In the genomic region with DNA sequence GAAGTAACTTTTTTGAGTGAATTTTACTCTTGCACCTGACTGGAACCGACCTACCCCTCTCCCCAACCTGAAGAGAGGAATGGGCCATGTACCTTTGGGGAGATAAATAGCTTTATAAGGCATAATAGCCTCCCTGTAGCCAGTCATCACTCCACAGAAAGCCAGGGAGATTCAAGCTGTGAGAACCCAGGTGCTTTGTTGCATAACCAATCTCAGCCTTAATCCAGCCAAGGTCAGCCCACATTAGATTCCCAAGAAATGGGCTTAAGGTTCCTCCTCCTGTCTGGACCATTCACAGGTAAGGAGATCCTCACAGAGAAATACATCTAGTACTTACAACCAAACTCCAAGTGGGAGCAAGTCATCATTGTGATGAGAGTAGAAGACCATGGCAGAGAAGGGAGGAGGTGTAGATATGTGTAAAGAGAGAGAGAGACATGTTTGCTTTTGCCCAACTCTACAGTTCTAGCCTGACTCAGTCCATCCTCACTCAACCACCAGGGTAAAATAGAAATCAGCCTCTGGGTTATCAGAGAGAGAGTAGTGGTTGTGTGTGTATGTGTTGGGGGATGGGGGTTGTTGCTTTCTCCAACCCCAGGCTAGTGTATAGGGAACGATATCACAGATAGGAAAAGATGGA, we compare ENCODE assay signal across 29 cellular contexts. TPM values are rescaled to one million over a fixed set of nuclear protein-coding genes. Genes with fewer than 3 reads are reported as not detected.
DNase-seq lines count a peak whose midpoint lies in the region; ATAC-seq, FAIRE-seq and TF ChIP-seq lines count a peak whose summit lies in the region.
"Had no signal": no experiment of that assay in that cellular context is flagged by ENCODE, and none has a peak within 500 bp of the region (broad histone marks: within the 10 kb centered on the region; RNA-seq: fewer than 3 reads in every experiment).

No MANE protein-coding gene starts in this region.

- WGBS in HepG2 (ENCODE audit: low lambda C conversion rate), result 42% methylated on average over 2 of the region's 2 CpGs
- WGBS in right lobe of liver (ENCODE audit: insufficient coverage, low coverage, low lambda C conversion rate, missing lambda C conversion rate), result 67% methylated on average over 1 of the region's 2 CpGs
- WGBS in mesendoderm (ENCODE audit: extremely low coverage, insufficient coverage, low lambda C conversion rate), result no CpG with 5 or more reads among the region's 2 CpGs
- WGBS in tibial nerve, 2 donors, result 75 to 85% methylated on average over 2 of the region's 2 CpGs

- no peaks in the 10 kb centered on the region for H4K20me1 ChIP-seq in HepG2 (ENCODE audit: insufficient read depth, low read length)

- H2AK5ac ChIP-seq in mesendoderm (ENCODE audit: low read length), result no peak overlapping the region

- BruUV-seq in HepG2 (replicated peaks; lab: Mats Ljungman, UMichigan), result no TSS peak

- TF ChIP-seq CTCF in HepG2 (CRISPR knock-in tag; IDR thresholded peaks at IDR 0.05) (no peak), right lobe of liver (IDR thresholded peaks at IDR 0.05) (no peak), brain microvascular endothelial cell (IDR thresholded peaks at IDR 0.05; ENCODE audit: low read depth, low read length, missing control alignments) (peak; percentile 12), tibial nerve (IDR thresholded peaks at IDR 0.05) (no peak)

- CTCF ChIA-PET in HepG2 (lab: Yijun Ruan, JAX; ENCODE audit: low intra/inter-chr PET ratio, low total read pairs), result no interaction called here

- ATAC-seq in HepG2 (peak; percentile 67), right lobe of liver (no peak)
- ATAC-seq: mucosa of descending colon; natural killer cell treated with Interleukin-12 subunit alpha and Interleukin-12 subunit beta and Interleukin-15 and Interleukin-18, amount 100 ng/mL, for 72 hours; T-cell had no signal

- H2BK120ac ChIP-seq in mesendoderm (ENCODE audit: low read depth, low read length), result no peak overlapping the region

- peaks cover 88% of the 10 kb centered on the region for H3K4me1 ChIP-seq in HepG2 (ENCODE audit: insufficient read depth, low read length)
- peaks cover 0 to 71% (median 16%) of the 10 kb centered on the region in 4 donors for H3K4me1 ChIP-seq in right lobe of liver
- peaks cover 25% of the 10 kb centered on the region for H3K4me1 ChIP-seq in mesendoderm (ENCODE audit: control insufficient read depth, low read depth, low read length)
- H3K4me1 ChIP-seq in tibial nerve, result peaks cover 0 to 21% (median 8%) of the 10 kb centered on the region in 4 donors
- H3K4me1 ChIP-seq: parathyroid adenoma had no signal

- H2BK15ac ChIP-seq in mesendoderm (replicated peaks; ENCODE audit: low read depth), result no peak overlapping the region

- POLR2A ChIA-PET in HepG2 (lab: Yijun Ruan, JAX), result interaction anchor here (2.0 kb wide), 1 partner anchor 24 kb away, joined by 9 read pairs; a partner anchor contains a TSS

- H2BK5ac ChIP-seq in mesendoderm (ENCODE audit: low read length), result no peak overlapping the region

- H4K5ac ChIP-seq in mesendoderm (ENCODE audit: low read length), result no peak overlapping the region

- H3K9ac ChIP-seq in HepG2 (ENCODE audit: insufficient read depth, low read depth, low read length), result no peak overlapping the region; the same call in 1 of the 2 replicates
- no peak overlapping the region for H3K9ac ChIP-seq in mesendoderm (ENCODE audit: low read length)
- H3K9ac ChIP-seq: parathyroid adenoma had no signal

- H3K27me3 ChIP-seq in HepG2 (ENCODE audit: control insufficient read depth in 1 of 2, insufficient read depth in 2 of 2, low read length in 2 of 2), result no peaks in the 10 kb centered on the region
- no peaks in the 10 kb centered on the region for H3K27me3 ChIP-seq in right lobe of liver
- H3K27me3 ChIP-seq in brain microvascular endothelial cell (replicated peaks), result no peaks in the 10 kb centered on the region
- peaks cover 3% of the 10 kb centered on the region for H3K27me3 ChIP-seq in mesendoderm (ENCODE audit: insufficient read depth, low read length, poor library complexity)
- no peaks in the 10 kb centered on the region for H3K27me3 ChIP-seq in tibial nerve

- H3K27ac ChIP-seq in HepG2 (ENCODE audit: extremely low read length, insufficient read depth, low read length) (no peak overlapping the region), right lobe of liver (no peak overlapping the region), brain microvascular endothelial cell (no peak overlapping the region), mesendoderm (ENCODE audit: low read depth, low read length) (no peak overlapping the region), tibial nerve (peak overlapping the region; percentile 24 to 90 (median 82))
- H3K27ac ChIP-seq: parathyroid adenoma, WERI-Rb-1 had no signal

- TF ChIP-seq POLR2A in HepG2 (IDR thresholded peaks at IDR 0.05; ENCODE audit: insufficient read depth in 1 of 2, low read depth in 2 of 2, low read length in 2 of 2) (no peak), right lobe of liver (IDR thresholded peaks at IDR 0.05) (no peak), tibial nerve (IDR thresholded peaks at IDR 0.05) (no peak)

- H3K79me2 ChIP-seq in HepG2 (ENCODE audit: insufficient read depth, low read length) (no peaks in the 10 kb centered on the region), mesendoderm (ENCODE audit: control insufficient read depth, insufficient read depth, low read length) (no peaks in the 10 kb centered on the region)
- H3K79me2 ChIP-seq: parathyroid adenoma had no signal

- no peak overlapping the region for H3K4ac ChIP-seq in mesendoderm (ENCODE audit: low read depth, low read length)

- in situ Hi-C loops in HepG2 (cut with HindIII; ENCODE audit: extremely low pct_ligation_motif_present, low pct_unique_long_range_greater_than_20kb) (loop anchor here (25.0 kb wide), 1 partner anchor 810 kb away; a partner anchor contains a TSS), brain microvascular endothelial cell (cut with HindIII; ENCODE audit: low pct_ligation_motif_present, low sequenced_read_pairs) (loop anchor here (25.0 kb wide), 2 partner anchors 215 to 435 kb away; no protein-coding TSS in a partner anchor)

- TF ChIP-seq EP300 in HepG2 (IDR thresholded peaks at IDR 0.05; ENCODE audit: low read depth in 2 of 2, low read length in 2 of 2), result no peak; a peak in 1 of 4 replicates
- TF ChIP-seq EP300 in HepG2 (CRISPR knock-in tag; IDR thresholded peaks at IDR 0.05; ENCODE audit: borderline replicate concordance), result no peak
- TF ChIP-seq EP300 in tibial nerve (IDR thresholded peaks at IDR 0.05), result no peak

- H3K4me2 ChIP-seq in HepG2 (ENCODE audit: low read depth, low read length) (0 out of 2 replicates have a peak overlapping the region, but pooled peaks have one; percentile 19), mesendoderm (ENCODE audit: low read length) (no peak overlapping the region)

- H2AFZ ChIP-seq in HepG2 (ENCODE audit: low read length), result no peak overlapping the region
- H2AFZ ChIP-seq: parathyroid adenoma had no signal

- H3K9me3 ChIP-seq in HepG2 (ENCODE audit: low read length) (no peaks in the 10 kb centered on the region), right lobe of liver (no peaks in the 10 kb centered on the region), tibial nerve (no peaks in the 10 kb centered on the region)
- H3K9me3 ChIP-seq: mucosa of descending colon had no signal

- no peaks in the 10 kb centered on the region for H3K79me1 ChIP-seq in mesendoderm (ENCODE audit: low read length)

- FAIRE-seq in HepG2 (lab: Jason Lieb, UNC), result peak; percentile 62
- FAIRE-seq: D721Med, endometrium, frontal cortex had no signal

- peak overlapping the region; percentile 54 for H3K56ac ChIP-seq in mesendoderm (ENCODE audit: low read length)

- no peak for TF ChIP-seq RAD21 in HepG2 (CRISPR knock-in tag; IDR thresholded peaks at IDR 0.05)

- H3K18ac ChIP-seq in mesendoderm (ENCODE audit: low read length), result no peak overlapping the region

- intact Hi-C loops in HepG2 (cut with micrococcal nuclease; ENCODE audit: unreplicated experiment) (no loop called here), right lobe of liver (cut with DNase I) (no loop called here)

- H3K4me3 ChIP-seq in HepG2 (replicated peaks in 1 of 3; ENCODE audit: insufficient read depth in 1 of 3, low read depth in 2 of 3, low read length in 3 of 3), result no peak overlapping the region
- H3K4me3 ChIP-seq in right lobe of liver, result no peak overlapping the region
- H3K4me3 ChIP-seq in brain microvascular endothelial cell (ENCODE audit: low read depth, low read length), result no peak overlapping the region
- no peak overlapping the region for H3K4me3 ChIP-seq in mesendoderm (ENCODE audit: low read length)
- no peak overlapping the region for H3K4me3 ChIP-seq in tibial nerve
- H3K4me3 ChIP-seq: lung, mucosa of descending colon had no signal

- H3K36me3 ChIP-seq in HepG2 (replicated peaks in 1 of 2; ENCODE audit: control insufficient read depth in 1 of 2, insufficient read depth in 2 of 2, low read length in 2 of 2) (no peaks in the 10 kb centered on the region), right lobe of liver (no peaks in the 10 kb centered on the region), brain microvascular endothelial cell (replicated peaks) (no peaks in the 10 kb centered on the region), mesendoderm (ENCODE audit: control insufficient read depth, insufficient read depth, low read length) (no peaks in the 10 kb centered on the region), tibial nerve (no peaks in the 10 kb centered on the region)
- H3K36me3 ChIP-seq: WERI-Rb-1 had no signal

- DNase-seq in HepG2 (ENCODE audit: low spot score) (peak; percentile 51), right lobe of liver (no peak), brain microvascular endothelial cell (no peak), mesendoderm (no peak), tibial nerve (ENCODE audit: low spot score in 2 of 2) (no peak), NCI-H1417 treated with DMSO at 0.1 percent for 48 hours (lab: John Stamatoyannopoulos, UW) (no peak), A172 (ENCODE audit: low spot score) (no peak), NCI-H524 (lab: John Stamatoyannopoulos, UW) (no peak)
- DNase-seq: activated CD4-positive, alpha-beta T cell treated with anti-CD3 and anti-CD28 coated beads, Interleukin-2, amount 50 U/mL, for 1 hour; activated T-cell treated with anti-CD3 and anti-CD28 coated beads, Interleukin-2, amount 50 U/mL, for 48 hours; CD4-positive, alpha-beta memory T cell; dermis blood vessel endothelial cell; DND-41; GF-D8; Kasumi-1; mucosa of descending colon; NCI-H1436; NCI-H2081 treated with DMSO at 0.1 percent for 48 hours; NCI-H345; OCI-M1; stimulated activated CD4-positive, alpha-beta T cell treated with anti-CD3 and anti-CD28 coated beads, Interleukin-1b, Interleukin-23, amount 100 ng/mL, for 48 hours; T-cell; WERI-Rb-1 had no signal

- no peak overlapping the region for H4K8ac ChIP-seq in mesendoderm (ENCODE audit: low read depth, low read length)

- no peak overlapping the region for H3K23ac ChIP-seq in mesendoderm (ENCODE audit: low read length)

RNA-seq across cellular contexts. Expression of a gene that starts 23.6 kb away (rescaled TPM):
- 1.4 and 1.5 TPM in 2 replicates for total RNA-seq in HepG2 (2016; rRNA removed; fragmentation: Illumina TruSeq; extraction: Trizol)
- total RNA-seq in HepG2 (2016; cell fraction: cytosol; rRNA removed; fragmentation: Illumina TruSeq; extraction: Trizol; ENCODE audit: low read depth), result 0.35 and 0.40 TPM in 2 replicates
- total RNA-seq in HepG2 (2016; cell fraction: insoluble cytoplasmic fraction; rRNA removed; fragmentation: Illumina TruSeq; extraction: Trizol), result 1.1 and 1.2 TPM in 2 replicates
- 1.1 TPM in 2 replicates for total RNA-seq in HepG2 (2016; cell fraction: membrane; rRNA removed; fragmentation: Illumina TruSeq; extraction: Trizol)
- total RNA-seq in HepG2 (2016; cell fraction: nucleus; rRNA removed; fragmentation: Illumina TruSeq; extraction: Trizol), result 1.4 TPM in 2 replicates
- polyA plus RNA-seq in HepG2 (2011; rRNA removed), result 0.29 and 0.73 TPM in 2 replicates
- polyA plus RNA-seq in HepG2 (2011; cell fraction: cytosol; rRNA removed), result 0.17 and 0.19 TPM in 2 replicates
- polyA plus RNA-seq in HepG2 (2011; cell fraction: nucleus; rRNA removed), result 0.45 and 0.59 TPM in 2 replicates
- polyA plus RNA-seq in HepG2 (2012), result 0.24 and 0.85 TPM in 2 replicates
- polyA plus RNA-seq in HepG2 (2016; cell fraction: cytosol; fragmentation: Illumina TruSeq; extraction: Trizol; ENCODE audit: low read depth), result 0.11 and 0.58 TPM in 2 replicates
- polyA plus RNA-seq in HepG2 (2016; cell fraction: insoluble cytoplasmic fraction; fragmentation: Illumina TruSeq; extraction: Trizol; ENCODE audit: low read depth), result 0.67 and 0.78 TPM in 2 replicates
- polyA plus RNA-seq in HepG2 (2016; cell fraction: membrane; fragmentation: Illumina TruSeq; extraction: Trizol; ENCODE audit: low read depth), result 0.33 and 0.58 TPM in 2 replicates
- 2.7 and 2.8 TPM in 2 replicates for polyA plus RNA-seq in HepG2 (2016; cell fraction: nucleus; fragmentation: Illumina TruSeq; extraction: Trizol; ENCODE audit: insufficient read depth, low read depth)
- polyA minus RNA-seq in HepG2 (2011; rRNA and poly(A)+ RNA removed; ENCODE audit: low replicate concordance), result 0.12 and 0.28 TPM in 2 replicates
- polyA minus RNA-seq in HepG2 (2011; cell fraction: cytosol; rRNA and poly(A)+ RNA removed), result 0.49 and 0.88 TPM in 2 replicates
- 0.50 and 0.52 TPM in 2 replicates for polyA minus RNA-seq in HepG2 (2011; cell fraction: nucleus; rRNA and poly(A)+ RNA removed)
- 1 to 10 TPM in 5 of 6 experiments, under 1 TPM in 1; 0.31 to 3.9 (median 2.1) TPM for total RNA-seq in right lobe of liver
- polyA plus RNA-seq in mesendoderm (2013, experiment 1 of 2), result 1.6 TPM
- 1.7 TPM for polyA plus RNA-seq in mesendoderm (2013, experiment 2 of 2)
- total RNA-seq in tibial nerve, result 1 to 10 TPM in 3 of 4 donors, under 1 TPM in 1; 0.39 to 5.2 (median 2.3) TPM
- 0.53 and 2.4 TPM in 2 replicates for total RNA-seq in A172 (2014; rRNA removed; shearing (Covaris generic))
- total RNA-seq: natural killer cell treated with Interleukin-12 subunit alpha and Interleukin-12 subunit beta and Interleukin-15 and Interleukin-18, amount 100 ng/mL, for 72 hours had no signal

RNA-seq across cellular contexts. Expression of a gene that starts 32.2 kb away (rescaled TPM):
- 39.3 and 51.3 TPM in 2 replicates for total RNA-seq in HepG2 (2016; rRNA removed; fragmentation: Illumina TruSeq; extraction: Trizol)
- total RNA-seq in HepG2 (2016; cell fraction: cytosol; rRNA removed; fragmentation: Illumina TruSeq; extraction: Trizol; ENCODE audit: low read depth), result 32.5 and 35.1 TPM in 2 replicates
- 40.6 and 48.2 TPM in 2 replicates for total RNA-seq in HepG2 (2016; cell fraction: insoluble cytoplasmic fraction; rRNA removed; fragmentation: Illumina TruSeq; extraction: Trizol)
- 43.6 and 51.5 TPM in 2 replicates for total RNA-seq in HepG2 (2016; cell fraction: membrane; rRNA removed; fragmentation: Illumina TruSeq; extraction: Trizol)
- 132 and 141 TPM in 2 replicates for total RNA-seq in HepG2 (2016; cell fraction: nucleus; rRNA removed; fragmentation: Illumina TruSeq; extraction: Trizol)
- polyA plus RNA-seq in HepG2 (2011; rRNA removed), result 72.1 and 84.1 TPM in 2 replicates
- 52.6 and 55.4 TPM in 2 replicates for polyA plus RNA-seq in HepG2 (2011; cell fraction: cytosol; rRNA removed)
- 70.8 and 78.9 TPM in 2 replicates for polyA plus RNA-seq in HepG2 (2011; cell fraction: nucleus; rRNA removed)
- polyA plus RNA-seq in HepG2 (2012), result 36.4 and 36.6 TPM in 2 replicates
- polyA plus RNA-seq in HepG2 (2016; cell fraction: cytosol; fragmentation: Illumina TruSeq; extraction: Trizol; ENCODE audit: low read depth), result 39.6 and 43.2 TPM in 2 replicates
- 41.2 and 47.5 TPM in 2 replicates for polyA plus RNA-seq in HepG2 (2016; cell fraction: insoluble cytoplasmic fraction; fragmentation: Illumina TruSeq; extraction: Trizol; ENCODE audit: low read depth)
- polyA plus RNA-seq in HepG2 (2016; cell fraction: membrane; fragmentation: Illumina TruSeq; extraction: Trizol; ENCODE audit: low read depth), result 46.0 and 49.8 TPM in 2 replicates
- 59.3 and 60.4 TPM in 2 replicates for polyA plus RNA-seq in HepG2 (2016; cell fraction: nucleus; fragmentation: Illumina TruSeq; extraction: Trizol; ENCODE audit: insufficient read depth, low read depth)
- polyA minus RNA-seq in HepG2 (2011; rRNA and poly(A)+ RNA removed; ENCODE audit: low replicate concordance), result 65.5 and 210 TPM in 2 replicates
- polyA minus RNA-seq in HepG2 (2011; cell fraction: cytosol; rRNA and poly(A)+ RNA removed), result 28.0 and 33.0 TPM in 2 replicates
- polyA minus RNA-seq in HepG2 (2011; cell fraction: nucleus; rRNA and poly(A)+ RNA removed), result 342 and 460 TPM in 2 replicates
- 10 to 100 TPM; 15.8 to 49.4 (median 20.1) TPM for total RNA-seq in right lobe of liver
- polyA plus RNA-seq in mesendoderm (2013, experiment 1 of 2), result 37.4 TPM
- 40.3 TPM for polyA plus RNA-seq in mesendoderm (2013, experiment 2 of 2)
- 10 to 100 TPM; 40.6 to 60.9 (median 47.5) TPM for total RNA-seq in tibial nerve
- total RNA-seq in A172 (2014; rRNA removed; shearing (Covaris generic)), result 22.7 and 26.0 TPM in 2 replicates

Comparison
In these comparisons a context has a peak if more than half of its experiments do, and no peak if none do; other contexts are left out.
1. H3K27ac ChIP-seq: peak in tibial nerve (4 of 4); none in HepG2 (single experiment), right lobe of liver (0 of 3), brain microvascular endothelial cell (single experiment) and mesendoderm (single experiment).